In the genomic region with DNA sequence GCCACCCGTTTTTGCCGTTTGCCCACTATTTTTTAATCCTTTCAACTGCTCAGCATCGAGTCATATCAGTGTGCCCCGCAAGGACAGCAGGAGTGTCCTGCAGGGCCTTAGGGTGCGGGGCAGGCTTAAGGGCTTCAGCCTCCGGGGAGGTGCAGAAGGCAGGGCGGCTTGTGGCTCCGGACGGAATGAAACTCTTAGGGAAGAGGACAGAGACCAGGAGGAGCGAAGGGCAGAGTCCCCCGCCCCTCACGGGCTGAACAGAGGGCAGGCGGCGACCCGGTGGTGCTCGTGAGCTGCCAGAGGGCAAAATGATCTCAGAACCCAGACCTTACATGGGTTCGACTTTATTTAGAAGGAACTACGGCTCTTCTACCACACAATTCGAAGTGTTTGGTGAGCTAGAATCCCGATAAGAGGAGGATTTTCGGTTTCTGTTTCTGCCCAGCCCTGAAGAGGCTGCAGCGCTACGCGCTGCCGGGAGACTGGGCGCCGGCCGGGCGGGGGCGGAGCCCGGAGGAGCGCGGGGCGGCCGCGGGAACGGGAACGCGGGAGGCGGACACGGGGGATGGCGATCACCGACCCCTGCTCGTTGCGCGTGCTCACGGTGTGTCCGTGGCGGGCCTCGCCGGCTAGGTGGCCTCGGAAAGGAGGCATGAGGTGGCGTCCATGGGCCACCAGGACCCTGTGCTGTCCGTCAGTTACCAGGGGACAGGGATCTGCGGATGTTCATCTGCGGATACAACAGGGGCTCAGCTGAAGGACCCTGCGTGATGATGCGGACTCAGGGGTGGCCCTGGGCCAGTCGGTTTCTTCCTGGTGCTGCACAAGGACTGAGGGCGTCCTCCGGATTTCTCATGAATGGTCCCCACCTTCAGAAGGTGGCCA, we compare ENCODE assay signal across 8 cellular contexts. TPM values are rescaled to one million over a fixed set of nuclear protein-coding genes. Genes with fewer than 3 reads are reported as not detected.
A peak's percentile ranks its signal among the peaks of the same experiment; 100 is the strongest.
DNase-seq lines count a peak whose midpoint lies in the region; ATAC-seq and TF ChIP-seq lines count a peak whose summit lies in the region.

No MANE protein-coding gene starts in this region.

- H3K9me3 Mint-ChIP-seq in stimulated activated memory B cell treated with anti-CD40 and anti-IgM and Interleukin-4, amounts not matched to agents 10 μg/mL and 1 μg/mL and 100 μg/mL, for 72 hours = no peaks in the 10 kb centered on the region

- H3K4me1 Mint-ChIP-seq in stimulated activated memory B cell treated with anti-CD40 and anti-IgM and Interleukin-4, amounts not matched to agents 10 μg/mL and 1 μg/mL and 100 μg/mL, for 72 hours = peaks cover 64% of the 10 kb centered on the region

- ATAC-seq in GM18861 (IDR thresholded peaks at IDR 0.05; ENCODE audit: unreplicated experiment) = peak; percentile 41
- peak; percentile 63 for ATAC-seq in HG03045 (IDR thresholded peaks at IDR 0.05; ENCODE audit: unreplicated experiment)
- ATAC-seq in stimulated activated memory B cell treated with anti-CD40 and anti-IgM and Interleukin-4, amounts not matched to agents 10 μg/mL and 1 μg/mL and 100 μg/mL, for 72 hours = peak; percentile 79

- no peaks in the 10 kb centered on the region for H3K27me3 Mint-ChIP-seq in stimulated activated memory B cell treated with anti-CD40 and anti-IgM and Interleukin-4, amounts not matched to agents 10 μg/mL and 1 μg/mL and 100 μg/mL, for 72 hours

- peaks cover 56% of the 10 kb centered on the region for H3K4me1 ChIP-seq in mononuclear cell (ENCODE audit: insufficient read depth, low read length)

- peak overlapping the region; percentile 93 for H3K4me3 Mint-ChIP-seq in stimulated activated memory B cell treated with anti-CD40 and anti-IgM and Interleukin-4, amounts not matched to agents 10 μg/mL and 1 μg/mL and 100 μg/mL, for 72 hours

- no peaks in the 10 kb centered on the region for H3K27me3 ChIP-seq in mononuclear cell (ENCODE audit: insufficient read depth, low read length)

- H3K4me3 ChIP-seq in AG10803 (ENCODE audit: low read length) (peak overlapping the region; percentile 83), epithelial cell of esophagus (ENCODE audit: low read length) (peak overlapping the region; percentile 71), mononuclear cell (ENCODE audit: low read length) (peak overlapping the region; percentile 75)

- DNase-seq in AG10803 (ENCODE audit: low read depth) (peak; percentile 56), NCI-H748 (lab: John Stamatoyannopoulos, UW; ENCODE audit: unreplicated experiment) (peak; percentile 59), epithelial cell of esophagus (ENCODE audit: low read depth) (peak; percentile 43)
- peak; percentile 54 for DNase-seq in activated CD8-positive, alpha-beta memory T cell treated with anti-CD3 and anti-CD28 coated beads, Interleukin-2, amount 50 U/mL, for 4 hours

- H3K9me3 ChIP-seq in mononuclear cell (ENCODE audit: low read depth, low read length) = no peaks in the 10 kb centered on the region

- peak overlapping the region; percentile 98 for H3K27ac Mint-ChIP-seq in stimulated activated memory B cell treated with anti-CD40 and anti-IgM and Interleukin-4, amounts not matched to agents 10 μg/mL and 1 μg/mL and 100 μg/mL, for 72 hours

- H3K36me3 Mint-ChIP-seq in stimulated activated memory B cell treated with anti-CD40 and anti-IgM and Interleukin-4, amounts not matched to agents 10 μg/mL and 1 μg/mL and 100 μg/mL, for 72 hours = peaks cover 7% of the 10 kb centered on the region

- no peak for TF ChIP-seq CTCF in AG10803 (conservative IDR thresholded peaks at IDR 0.05; ENCODE audit: low read length)
- no peak for TF ChIP-seq CTCF in epithelial cell of esophagus (IDR thresholded peaks at IDR 0.05; ENCODE audit: insufficient read depth, low read depth, low read length, missing control alignments)

RNA-seq across cellular contexts. Expression of a gene that starts 4.3 kb away (rescaled TPM):
- 252 TPM for total RNA-seq in mononuclear cell

Comparison
In these comparisons a context has a peak if more than half of its experiments do, and no peak if none do; other contexts are left out.
1. Peak in every context shown above with its lines: DNase-seq, ATAC-seq and H3K4me3 ChIP-seq.